In genomic region chr6:141000917-141001316, GRCh38 we compare ENCODE assay signal across 35 cellular contexts.
"Had no signal": no experiment of that assay in that cellular context is flagged by ENCODE, and none has a peak within 500 bp of the region (broad histone marks: within the 10 kb centered on the region; RNA-seq: fewer than 3 reads in every experiment).

No MANE protein-coding gene starts in this region.

- DNase-seq: Karpas-422, Kasumi-1, MG63, MM.1S, MV-4-11, NCI-H1048, NCI-H1092, NCI-H1092 treated with DMSO at 0.1 percent for 48 hours, NCI-H1105, NCI-H1105 treated with DMSO at 0.1 percent for 48 hours, NCI-H1417, NCI-H1417 treated with DMSO at 0.1 percent for 48 hours, NCI-H1436, NCI-H1436 treated with DMSO at 0.1 percent for 48 hours, NCI-H146, NCI-H1694, NCI-H1694 treated with DMSO at 0.1 percent for 48 hours, NCI-H187, NCI-H187 treated with DMSO at 0.1 percent for 48 hours, NCI-H1930, NCI-H2029, NCI-H2029 treated with DMSO at 0.1 percent for 48 hours, NCI-H2081, NCI-H2081 treated with DMSO at 0.1 percent for 48 hours, NCI-H2107, NCI-H2171, NCI-H2171 treated with DMSO at 0.1 percent for 48 hours, NCI-H2227 treated with DMSO at 0.1 percent for 48 hours, NCI-H226, NCI-H345, NCI-H446, NCI-H446 treated with DMSO at 0.1 percent for 48 hours, NCI-H510A, NCI-H510A treated with DMSO at 0.1 percent for 48 hours had no signal

- H3K9ac ChIP-seq: KMS-11 had no signal

- H3K36me3 ChIP-seq: MG63 had no signal

- H3K27me3 ChIP-seq: MG63 had no signal

- H3K27ac ChIP-seq: KMS-11 had no signal

- H3K4me2 ChIP-seq: KMS-11 had no signal

- H3K4me3 ChIP-seq: MG63 had no signal
